Comparison of ENCODE assay signal across 16 cellular contexts in the genomic region with DNA sequence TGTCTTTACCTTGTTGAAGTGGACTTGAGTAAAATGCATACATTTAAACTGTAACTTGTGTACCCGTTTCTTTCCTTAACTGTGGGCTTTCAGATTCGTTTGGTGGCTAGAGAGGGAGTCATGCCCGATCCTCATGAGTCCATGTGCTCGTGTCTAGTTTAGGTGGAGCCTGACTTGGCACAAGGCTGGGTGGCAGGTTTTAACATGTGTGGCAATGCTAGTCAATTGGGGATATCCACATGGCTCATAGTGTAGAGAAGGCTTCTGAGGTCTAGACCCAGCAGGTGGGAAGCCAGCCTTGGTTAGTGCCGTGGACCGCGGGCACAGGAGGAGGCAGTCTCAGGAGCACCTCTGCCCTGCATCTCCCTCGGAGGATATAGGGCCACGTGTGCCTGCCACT. TPM values are rescaled to one million over a fixed set of nuclear protein-coding genes. Genes with fewer than 3 reads are reported as not detected.
DNase-seq lines count a peak whose midpoint lies in the region; ATAC-seq and TF ChIP-seq lines count a peak whose summit lies in the region.
"Had no signal": no experiment of that assay in that cellular context is flagged by ENCODE, and none has a peak within 500 bp of the region (broad histone marks: within the 10 kb centered on the region; RNA-seq: fewer than 3 reads in every experiment).

No MANE protein-coding gene starts in this region.

- TF ChIP-seq CTCF in heart left ventricle (IDR thresholded peaks at IDR 0.05) = no peak

- no peak for TF ChIP-seq POLR2A in heart left ventricle (IDR thresholded peaks at IDR 0.05)

- WGBS in heart left ventricle, 4 donors = 76 to 85% (median 79%) methylated on average over 9 of the region's 9 CpGs

- peak overlapping the region in 1 of 12 donors; percentile 54 for H3K27ac ChIP-seq in heart left ventricle
- peak overlapping the region; percentile 21 for H3K27ac ChIP-seq in effector memory CD4-positive, alpha-beta T cell (ENCODE audit: insufficient read depth, low read length, poor library complexity, severe bottlenecking)
- H3K27ac ChIP-seq in stomach smooth muscle (ENCODE audit: low read length) = peak overlapping the region; percentile 84
- H3K27ac ChIP-seq: vagina had no signal

- H3K27me3 ChIP-seq in heart left ventricle (no peaks in the 10 kb centered on the region), stomach smooth muscle (ENCODE audit: control insufficient read depth in 1 of 2, insufficient read depth in 2 of 2, low read length in 2 of 2) (peaks cover 0 to 3% of the 10 kb centered on the region in 2 donors)
- H3K27me3 ChIP-seq in effector memory CD4-positive, alpha-beta T cell (replicated peaks; ENCODE audit: control insufficient read depth, insufficient read depth, low read length, poor library complexity, severe bottlenecking) = no peaks in the 10 kb centered on the region
- H3K27me3 ChIP-seq: vagina had no signal

- peak overlapping the region in 1 of 2 donors; percentile 5 for H3K9ac ChIP-seq in stomach smooth muscle (ENCODE audit: low read length in 2 of 2)

- H3K36me3 ChIP-seq in heart left ventricle = peaks cover 0 to 6% (median 0%) of the 10 kb centered on the region in 9 donors
- H3K36me3 ChIP-seq in effector memory CD4-positive, alpha-beta T cell (ENCODE audit: control insufficient read depth, insufficient read depth, low read length) = no peaks in the 10 kb centered on the region
- peaks cover 0 to under 1% of the 10 kb centered on the region in 2 donors for H3K36me3 ChIP-seq in stomach smooth muscle (ENCODE audit: control insufficient read depth in 2 of 2, insufficient read depth in 2 of 2, low read length in 2 of 2)

- H3K4me1 ChIP-seq in heart left ventricle (peaks cover 0 to 77% (median 33%) of the 10 kb centered on the region in 12 donors), stomach smooth muscle (ENCODE audit: control insufficient read depth, insufficient read depth, low read length) (peaks cover 49% of the 10 kb centered on the region)
- H3K4me1 ChIP-seq in effector memory CD4-positive, alpha-beta T cell (ENCODE audit: control insufficient read depth, insufficient read depth, low read length, poor library complexity, severe bottlenecking) = peaks cover 29% of the 10 kb centered on the region

- DNase-seq in cardiac septum (ENCODE audit: low spot score) (peak; percentile 49), heart left ventricle (no peak), NCI-H69 (lab: John Stamatoyannopoulos, UW) (peak; percentile 87), hepatic stellate cell (ENCODE audit: low spot score) (no peak), NCI-H748 (lab: John Stamatoyannopoulos, UW; ENCODE audit: unreplicated experiment) (no peak), left cardiac atrium (no peak)
- no peak for DNase-seq in effector memory CD4-positive, alpha-beta T cell
- DNase-seq: activated effector memory CD4-positive, alpha-beta T cell treated with Interleukin-2 at 50 U/mL for 16 hours; caudate nucleus; NCI-H226; OCI-M1; posterior cingulate gyrus had no signal

- intact Hi-C loops in cardiac septum (cut with DNase I) (no loop called here), heart left ventricle (cut with DNase I) (loop anchor here in 1 of 10 donors (5.0 kb wide), 1 partner anchor 96 kb away; no protein-coding TSS in a partner anchor), left cardiac atrium (cut with DNase I) (no loop called here)

- H3K4me3 ChIP-seq in heart left ventricle (no peak overlapping the region), stomach smooth muscle (ENCODE audit: low read length in 2 of 2) (no peak overlapping the region)
- no peak overlapping the region for H3K4me3 ChIP-seq in effector memory CD4-positive, alpha-beta T cell (ENCODE audit: insufficient read depth, low read depth, low read length, poor library complexity, severe bottlenecking)
- H3K4me3 ChIP-seq: vagina had no signal

- ATAC-seq in heart left ventricle (no peak), left cardiac atrium (no peak)
- ATAC-seq: activated CD4-positive, CD25-positive, alpha-beta regulatory T cell treated with anti-CD3 and anti-CD28 coated beads, Interleukin-2, amount 50 U/mL, for 24 hours; SK-N-SH treated with all-trans-retinoic acid at 6 μM for 48 hours had no signal

- H3K9me3 ChIP-seq in heart left ventricle = no peaks in the 10 kb centered on the region
- H3K9me3 ChIP-seq in effector memory CD4-positive, alpha-beta T cell (ENCODE audit: control insufficient read depth, low read length) = no peaks in the 10 kb centered on the region
- H3K9me3 ChIP-seq in stomach smooth muscle (ENCODE audit: control insufficient read depth in 2 of 2, low read length in 2 of 2) = peaks cover 0 to 3% of the 10 kb centered on the region in 2 donors
- H3K9me3 ChIP-seq: vagina had no signal

RNA-seq across cellular contexts. Expression of a gene that starts 48.5 kb away (rescaled TPM):
- total RNA-seq in cardiac septum = 23.4 TPM
- total RNA-seq in heart left ventricle = 10 to 100 TPM; 20.3 to 39.0 (median 29.8) TPM
- 1 to 10 TPM; 6.4 to 8.2 TPM for polyA plus RNA-seq in heart left ventricle
- total RNA-seq in left cardiac atrium = 10 to 100 TPM; 22.2 to 22.8 TPM

Comparison
In these comparisons a context has a peak if more than half of its experiments do, and no peak if none do; other contexts are left out.
1. DNase-seq: peak in cardiac septum (single experiment) and NCI-H69 (single experiment); none in heart left ventricle (0 of 5), effector memory CD4-positive, alpha-beta T cell (0 of 3), hepatic stellate cell (single experiment), NCI-H748 (single experiment) and left cardiac atrium (single experiment).